In genomic region chr5:36033050-36033449, GRCh38 we compare ENCODE assay signal across 2 cellular contexts.
TF ChIP-seq lines count a peak whose summit lies in the region.

No MANE protein-coding gene starts in this region.

TF ChIP-seq in HepG2, 621 proteins besides CTCF, POLR2A, EP300 and RAD21:
- TF ChIP-seq MAFK (conservative IDR thresholded peaks at IDR 0.05 in 1 of 2, IDR thresholded peaks at IDR 0.05 in 1 of 2; ENCODE audit: low read length in 2 of 2) (peak; percentile 68 to 74; a peak in 3 of 4 replicates), MAFF (IDR thresholded peaks at IDR 0.05; ENCODE audit: low read depth, low read length) (peak; percentile 63), MYC (CRISPR knock-in tag; IDR thresholded peaks at IDR 0.05; ENCODE audit: borderline replicate concordance) (no peak)

TF ChIP-seq in K562, 482 proteins besides CTCF, POLR2A, EP300 and RAD21:
- TF ChIP-seq MAFG (tag; conservative IDR thresholded peaks at IDR 0.05), result 0 out of 2 replicates have a peak, but pooled peaks have one; percentile 11
- TF ChIP-seq ZNF316 (IDR thresholded peaks at IDR 0.05), result peak; percentile 59
- no peak for TF ChIP-seq ZNF586 (CRISPR knock-in tag; conservative IDR thresholded peaks at IDR 0.05)
- peak; percentile 19; the same call in 1 of the 2 replicates for TF ChIP-seq C11orf30 (IDR thresholded peaks at IDR 0.05; ENCODE audit: low read depth)
- no peak for TF ChIP-seq THAP7 (CRISPR knock-in tag; IDR thresholded peaks at IDR 0.05)
